Comparison of ENCODE assay signal across 8 cellular contexts in genomic region chr11:34358666-34359547, GRCh38. TPM values are rescaled to one million over a fixed set of nuclear protein-coding genes. Genes with fewer than 3 reads are reported as not detected.
DNase-seq lines count a peak whose midpoint lies in the region; ATAC-seq and TF ChIP-seq lines count a peak whose summit lies in the region.

No MANE protein-coding gene starts in this region.

- H3K4me1 ChIP-seq in HEK293 (ENCODE audit: control insufficient read depth, insufficient read depth, low read length) (no peaks in the 10 kb centered on the region), colonic mucosa (peaks cover 10% of the 10 kb centered on the region)

- H3K27me3 ChIP-seq in colonic mucosa = peaks cover 9% of the 10 kb centered on the region

- TF ChIP-seq CTCF in HEK293 (tag by site-specific recombination; IDR thresholded peaks at IDR 0.05) = peak; percentile 77
- peak; percentile 79 for TF ChIP-seq CTCF in colonic mucosa (IDR thresholded peaks at IDR 0.05)

- DNase-seq in COR-L47 (lab: John Stamatoyannopoulos, UW) (peak; percentile 61), NCI-H446 treated with DMSO at 0.1 percent for 48 hours (lab: John Stamatoyannopoulos, UW) (peak; percentile 60), colonic mucosa (peak; percentile 85), kidney tubule cell (ENCODE audit: low spot score) (peak; percentile 79)
- DNase-seq in activated CD4-positive, alpha-beta T cell treated with anti-CD3 and anti-CD28 coated beads for 48 hours = peak; percentile 81
- peak; percentile 33 to 54 for DNase-seq in stimulated activated CD4-positive, alpha-beta T cell treated with anti-CD3 and anti-CD28 coated beads, Interleukin-15, amount 100 ng/mL, for 48 hours (ENCODE audit: low read depth in 2 of 2)

- intact Hi-C loops in colonic mucosa (cut with DNase I) = loop anchor here (2.0 kb wide), 1 partner anchor 184 kb away; no protein-coding TSS in a partner anchor

- peak overlapping the region; percentile 41 to 79 for H3K9ac ChIP-seq in colonic mucosa (ENCODE audit: low read depth in 2 of 2, low read length in 2 of 2)

- H3K27ac ChIP-seq in HEK293 (ENCODE audit: extremely low read depth, low read depth, low read length) (peak overlapping the region; percentile 85), colonic mucosa (peak overlapping the region; percentile 60)

- H3K4me3 ChIP-seq in HEK293 (ENCODE audit: low read depth, low read length) (peak overlapping the region; percentile 57), colonic mucosa (peak overlapping the region; percentile 49)

- CTCF ChIA-PET in HEK293 (lab: Yijun Ruan, JAX) = interaction anchor here (0.6 to 2.5 kb wide), 10 partner anchors 98 to 524 kb away, joined by 3 to 25 read pairs (median 4); no protein-coding TSS in a partner anchor

- H3K36me3 ChIP-seq in HEK293 (ENCODE audit: control insufficient read depth in 2 of 2, insufficient read depth in 1 of 2, low read length in 2 of 2) (no peaks in the 10 kb centered on the region), colonic mucosa (no peaks in the 10 kb centered on the region)

- H3K9me3 ChIP-seq in HEK293 (ENCODE audit: control insufficient read depth, insufficient read depth, low read depth, low read length) (no peaks in the 10 kb centered on the region), colonic mucosa (no peaks in the 10 kb centered on the region)

- ATAC-seq in GM21526 (IDR thresholded peaks at IDR 0.05; ENCODE audit: low FRiP score, unreplicated experiment) = no peak

- POLR2A ChIA-PET in HEK293 (lab: Yijun Ruan, JAX) = interaction anchor here (0.6 to 4.1 kb wide), 15 partner anchors 13 to 1319 kb away, joined by 3 to 65 read pairs (median 4); partner anchors contain the start of gene CAT

TF ChIP-seq in HEK293, 187 proteins besides CTCF, POLR2A, EP300 and RAD21 (continues in another document):
- TF ChIP-seq ZNF157 (tag by site-specific recombination; IDR thresholded peaks at IDR 0.05) = no peak
- no peak for TF ChIP-seq ZNF350 (tag by site-specific recombination; IDR thresholded peaks at IDR 0.05)
- peak; percentile 55; the same call in 1 of the 2 replicates for TF ChIP-seq ZNF366 (tag by site-specific recombination; conservative IDR thresholded peaks at IDR 0.05)
- no peak for TF ChIP-seq ZNF16 (tag by site-specific recombination; IDR thresholded peaks at IDR 0.05; ENCODE audit: low read depth)
- TF ChIP-seq SALL2 (tag by site-specific recombination; IDR thresholded peaks at IDR 0.05; ENCODE audit: borderline replicate concordance) = no peak
- TF ChIP-seq PATZ1 (tag by site-specific recombination; IDR thresholded peaks at IDR 0.05) = peak; percentile 70
- no peak for TF ChIP-seq FEZF1 (tag by site-specific recombination; IDR thresholded peaks at IDR 0.05)
- TF ChIP-seq ZNF473 (tag by site-specific recombination; IDR thresholded peaks at IDR 0.05) = no peak
- peak; percentile 51; the same call in 1 of the 2 replicates for TF ChIP-seq YY1 (tag by site-specific recombination; IDR thresholded peaks at IDR 0.05)
- TF ChIP-seq ZNF354C (tag by site-specific recombination; IDR thresholded peaks at IDR 0.05; ENCODE audit: borderline replicate concordance, low read depth) = no peak
- 0 out of 2 replicates have a peak, but pooled peaks have one; percentile 78 for TF ChIP-seq ZNF501 (tag by site-specific recombination; IDR thresholded peaks at IDR 0.05)
- no peak for TF ChIP-seq ZSCAN16 (tag by site-specific recombination; IDR thresholded peaks at IDR 0.05)
- no peak for TF ChIP-seq ZNF121 (tag by site-specific recombination; IDR thresholded peaks at IDR 0.05)
- TF ChIP-seq ZNF791 (tag by site-specific recombination; IDR thresholded peaks at IDR 0.05) = no peak
- TF ChIP-seq ZNF521 (tag by site-specific recombination; IDR thresholded peaks at IDR 0.05) = no peak
- TF ChIP-seq REST (tag by site-specific recombination; IDR thresholded peaks at IDR 0.05) = no peak
- peak; percentile 30; the same call in 1 of the 2 replicates for TF ChIP-seq ZBTB7A (tag by site-specific recombination; IDR thresholded peaks at IDR 0.05; ENCODE audit: low read depth)
- no peak for TF ChIP-seq ZNF426 (tag by site-specific recombination; IDR thresholded peaks at IDR 0.05)
- no peak for TF ChIP-seq KLF9 (tag by site-specific recombination; IDR thresholded peaks at IDR 0.05; ENCODE audit: low read depth)
- no peak for TF ChIP-seq ZNF776 (tag by site-specific recombination; IDR thresholded peaks at IDR 0.05; ENCODE audit: borderline replicate concordance)
- no peak for TF ChIP-seq ZNF529 (tag by site-specific recombination; IDR thresholded peaks at IDR 0.05; ENCODE audit: insufficient replicate concordance)
- TF ChIP-seq ZNF140 (tag by site-specific recombination; IDR thresholded peaks at IDR 0.05) = no peak
- no peak for TF ChIP-seq ZNF704 (tag by site-specific recombination; IDR thresholded peaks at IDR 0.05)
- TF ChIP-seq ZNF138 (tag by site-specific recombination; IDR thresholded peaks at IDR 0.05; ENCODE audit: borderline replicate concordance) = no peak
- no peak for TF ChIP-seq ZNF623 (tag by site-specific recombination; IDR thresholded peaks at IDR 0.05)
- TF ChIP-seq ZIC2 (tag by site-specific recombination; IDR thresholded peaks at IDR 0.05) = peak; percentile 32; the same call in 1 of the 2 replicates
- TF ChIP-seq ZNF555 (tag by site-specific recombination; conservative IDR thresholded peaks at IDR 0.05) = no peak
- TF ChIP-seq ZNF837 (tag by site-specific recombination; IDR thresholded peaks at IDR 0.05) = no peak
- TF ChIP-seq PRDM1 (tag by site-specific recombination; IDR thresholded peaks at IDR 0.05) = 0 out of 2 replicates have a peak, but pooled peaks have one; percentile 50
- peak; percentile 66 for TF ChIP-seq ZSCAN30 (tag by site-specific recombination; IDR thresholded peaks at IDR 0.05)
- no peak for TF ChIP-seq ZNF558 (tag by site-specific recombination; IDR thresholded peaks at IDR 0.05)
- TF ChIP-seq ZFP3 (tag by site-specific recombination; IDR thresholded peaks at IDR 0.05; ENCODE audit: low read depth) = no peak
- TF ChIP-seq ZNF302 (tag by site-specific recombination; IDR thresholded peaks at IDR 0.05; ENCODE audit: low read depth) = no peak

RNA-seq across cellular contexts. Expression of gene ABTB2, which starts 1.1 kb away (rescaled TPM):
- total RNA-seq in colonic mucosa = 10 to 100 TPM in 1 of 2 donors, 1 to 10 TPM in 1; 5.8 to 11.1 TPM
